In genomic region chr14:71371711-71372396, GRCh38 we compare ENCODE assay signal across 10 cellular contexts. TPM values are rescaled to one million over a fixed set of nuclear protein-coding genes. Genes with fewer than 3 reads are reported as not detected.
DNase-seq lines count a peak whose midpoint lies in the region; ATAC-seq and TF ChIP-seq lines count a peak whose summit lies in the region.
"Had no signal": no experiment of that assay in that cellular context is flagged by ENCODE, and none has a peak within 500 bp of the region (broad histone marks: within the 10 kb centered on the region; RNA-seq: fewer than 3 reads in every experiment).

No MANE protein-coding gene starts in this region.

- H3K9me3 Mint-ChIP-seq in activated naive CD8-positive, alpha-beta T cell treated with anti-CD3 and anti-CD28 coated beads, Interleukin-2, amount 50 U/mL, for 24 hours = peaks cover 9% of the 10 kb centered on the region
- H3K9me3 Mint-ChIP-seq in mesothelial cell of epicardium = peaks cover 7% of the 10 kb centered on the region

- DNase-seq in Caki2 (ENCODE audit: low read depth) = peak; percentile 1
- DNase-seq in activated naive CD8-positive, alpha-beta T cell treated with anti-CD3 and anti-CD28 coated beads, Interleukin-2, amount 50 U/mL, for 24 hours = no peak
- DNase-seq in mesothelial cell of epicardium (ENCODE audit: low spot score in 2 of 2, unreplicated experiment in 2 of 2) = no peak
- no peak for DNase-seq in activated effector memory CD4-positive, alpha-beta T cell treated with Interleukin-2 at 50 U/mL for 16 hours
- no peak for DNase-seq in SJCRH30
- DNase-seq in COLO668 (lab: John Stamatoyannopoulos, UW; ENCODE audit: unreplicated experiment) = no peak

- in situ Hi-C loops in Caki2 (cut with HindIII; ENCODE audit: low pct_unique_long_range_greater_than_20kb, low sequenced_read_pairs) = no loop called here

- H3K36me3 Mint-ChIP-seq in activated naive CD8-positive, alpha-beta T cell treated with anti-CD3 and anti-CD28 coated beads, Interleukin-2, amount 50 U/mL, for 24 hours (ENCODE audit: low read depth) = peaks cover 7% of the 10 kb centered on the region
- H3K36me3 Mint-ChIP-seq in mesothelial cell of epicardium = peaks cover 6% of the 10 kb centered on the region

- TF ChIP-seq CTCF in mesothelial cell of epicardium (IDR thresholded peaks at IDR 0.05; ENCODE audit: unreplicated experiment) = no peak

- H3K4me1 ChIP-seq in SJCRH30 = no peaks in the 10 kb centered on the region

- no peak overlapping the region for H3K27ac ChIP-seq in SJCRH30
- H3K27ac ChIP-seq: VCaP had no signal

- no peaks in the 10 kb centered on the region for H3K27me3 ChIP-seq in SJCRH30

- no peaks in the 10 kb centered on the region for H3K27me3 Mint-ChIP-seq in activated naive CD8-positive, alpha-beta T cell treated with anti-CD3 and anti-CD28 coated beads, Interleukin-2, amount 50 U/mL, for 24 hours
- no peaks in the 10 kb centered on the region for H3K27me3 Mint-ChIP-seq in mesothelial cell of epicardium (ENCODE audit: low read depth)

- peak overlapping the region; percentile 55 for H3K27ac Mint-ChIP-seq in activated naive CD8-positive, alpha-beta T cell treated with anti-CD3 and anti-CD28 coated beads, Interleukin-2, amount 50 U/mL, for 24 hours
- H3K27ac Mint-ChIP-seq in mesothelial cell of epicardium = peak overlapping the region; percentile 7
- H3K27ac Mint-ChIP-seq: nephron had no signal

- H3K4me3 ChIP-seq in SJCRH30 = no peak overlapping the region

- ATAC-seq in HG02588 (IDR thresholded peaks at IDR 0.05; ENCODE audit: unreplicated experiment) (peak; percentile 70), GM19397 (IDR thresholded peaks at IDR 0.05; ENCODE audit: unreplicated experiment) (no peak)
- peak; percentile 97 for ATAC-seq in activated naive CD8-positive, alpha-beta T cell treated with anti-CD3 and anti-CD28 coated beads, Interleukin-2, amount 50 U/mL, for 24 hours

- peaks cover 26% of the 10 kb centered on the region for H3K4me1 Mint-ChIP-seq in activated naive CD8-positive, alpha-beta T cell treated with anti-CD3 and anti-CD28 coated beads, Interleukin-2, amount 50 U/mL, for 24 hours
- H3K4me1 Mint-ChIP-seq in mesothelial cell of epicardium = peaks cover 9% of the 10 kb centered on the region
- H3K4me1 Mint-ChIP-seq: nephron had no signal

- no peak overlapping the region for H3K4me3 Mint-ChIP-seq in activated naive CD8-positive, alpha-beta T cell treated with anti-CD3 and anti-CD28 coated beads, Interleukin-2, amount 50 U/mL, for 24 hours
- H3K4me3 Mint-ChIP-seq in mesothelial cell of epicardium = no peak overlapping the region
- H3K4me3 Mint-ChIP-seq: nephron had no signal

- H3K9me3 ChIP-seq in SJCRH30 (replicated peaks) = no peaks in the 10 kb centered on the region

- H3K36me3 ChIP-seq in SJCRH30 = no peaks in the 10 kb centered on the region

RNA-seq across cellular contexts. Expression of gene SIPA1L1, which starts 51.6 kb away (rescaled TPM):
- 0.87 and 1.6 TPM in 2 replicates for total RNA-seq in Caki2 (2014; rRNA removed; shearing (Covaris generic); ENCODE audit: low replicate concordance)
- total RNA-seq in mesothelial cell of epicardium = 31.1 to 34.7 TPM (median 31.3 TPM) in 3 replicates
- 16.2 and 17.6 TPM in 2 replicates for total RNA-seq in SJCRH30 (2014; rRNA removed; shearing (Covaris generic))
